8 cellular contexts compared by ENCODE assay signal in the genomic region with DNA sequence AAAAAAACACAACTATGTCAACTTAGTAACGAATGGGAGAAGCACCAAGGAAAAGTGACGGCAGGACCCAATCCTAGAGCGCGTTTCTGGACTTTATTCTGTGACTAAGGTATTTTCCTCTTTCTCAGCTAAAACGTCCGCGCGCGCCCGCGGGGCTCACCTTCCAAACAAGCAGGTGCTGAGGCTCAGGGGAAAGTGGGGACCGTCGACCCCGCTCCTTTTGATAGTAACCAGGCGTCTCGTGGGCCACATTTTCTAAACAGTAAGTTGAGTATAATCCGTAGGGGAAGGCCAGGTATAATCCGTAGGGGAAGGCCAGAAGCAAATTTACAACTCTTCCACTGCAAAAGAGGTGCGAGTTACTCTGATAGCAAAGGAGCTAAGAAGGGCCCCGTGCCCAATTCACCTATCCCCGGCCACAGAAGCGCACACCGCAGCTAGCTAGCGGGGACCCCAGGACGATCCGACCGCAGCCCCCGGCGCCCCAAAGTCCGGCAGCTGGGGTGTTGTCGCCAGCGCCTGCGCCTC. TPM values are rescaled to one million over a fixed set of nuclear protein-coding genes. Genes with fewer than 3 reads are reported as not detected.
A peak's percentile ranks its signal among the peaks of the same experiment; 100 is the strongest.
DNase-seq lines count a peak whose midpoint lies in the region; TF ChIP-seq lines count a peak whose summit lies in the region.

No MANE protein-coding gene starts in this region.

- no peaks in the 10 kb centered on the region for H3K9me3 ChIP-seq in mammary epithelial cell (replicated peaks; ENCODE audit: insufficient read depth, low read length)
- no peaks in the 10 kb centered on the region for H3K9me3 ChIP-seq in mesodermal cell (ENCODE audit: control insufficient read depth, low read length)

- H3K4me2 ChIP-seq in mammary epithelial cell (ENCODE audit: insufficient read depth, low read depth, low read length): peak overlapping the region; percentile 80

- peak overlapping the region; percentile 72 for H2AFZ ChIP-seq in mammary epithelial cell (ENCODE audit: low read depth, low read length)

- H3K4me1 ChIP-seq in mammary epithelial cell (ENCODE audit: insufficient read depth, low read length) (peaks cover 26% of the 10 kb centered on the region), mesodermal cell (ENCODE audit: control insufficient read depth, insufficient read depth, low read length, poor library complexity, severe bottlenecking) (peaks cover 3% of the 10 kb centered on the region)

- in situ Hi-C loops in mammary epithelial cell (cut with MboI; ENCODE audit: low sequenced_read_pairs in 2 of 2): loop anchor here in 1 of 2 donors (25.0 kb wide), 1 partner anchor 213 kb away; a partner anchor contains a TSS

- peak overlapping the region; percentile 54 to 87 (median 83) for H3K4me3 ChIP-seq in mammary epithelial cell (replicated peaks in 1 of 3; ENCODE audit: insufficient read depth in 1 of 3, low read depth in 2 of 3, low read length in 3 of 3)
- peak overlapping the region; percentile 84 for H3K4me3 ChIP-seq in mesodermal cell (ENCODE audit: extremely low read depth, insufficient read depth, low read length, poor library complexity, severe bottlenecking)

- H3K36me3 ChIP-seq in mammary epithelial cell (ENCODE audit: insufficient read depth, low read length): peaks cover 14% of the 10 kb centered on the region
- H3K36me3 ChIP-seq in mesodermal cell (ENCODE audit: control insufficient read depth, insufficient read depth, low read length): peaks cover 19% of the 10 kb centered on the region

- no peaks in the 10 kb centered on the region for H3K27me3 ChIP-seq in mammary epithelial cell (ENCODE audit: insufficient read depth, low read length)

- 2% methylated on average over 32 of the region's 33 CpGs for WGBS in mammary epithelial cell (ENCODE audit: low coverage, missing lambda C conversion rate)
- 0 to 1% methylated on average over 28 to 30 of the region's 33 CpGs for whole genome bisulfite sequencing in mesodermal cell (ENCODE audit: insufficient coverage in 2 of 2), 2 experiments

- H3K9ac ChIP-seq in mammary epithelial cell (ENCODE audit: insufficient read depth, low read length): peak overlapping the region; percentile 88

- H3K79me2 ChIP-seq in mammary epithelial cell (ENCODE audit: insufficient read depth, low read length): peaks cover 54% of the 10 kb centered on the region

- BruUV-seq in mammary epithelial cell (replicated peaks; lab: Mats Ljungman, UMichigan): no TSS peak

- H4K20me1 ChIP-seq in mammary epithelial cell (ENCODE audit: insufficient read depth, low read length): no peaks in the 10 kb centered on the region

- CTCF ChIA-PET in mammary epithelial cell (lab: Charles Lee; ENCODE audit: low non-redundant PET): no interaction called here

- DNase-seq in ELR (ENCODE audit: low read depth) (peak; percentile 36), NAMALWA (ENCODE audit: low spot score) (peak; percentile 37), mammary epithelial cell (peak; percentile 19), NCI-H2171 treated with DMSO at 0.1 percent for 48 hours (lab: John Stamatoyannopoulos, UW) (no peak), UCSD-AML1 (lab: John Stamatoyannopoulos, UW; ENCODE audit: unreplicated experiment) (no peak), AG08395 (ENCODE audit: low spot score) (no peak), DMS79 (lab: John Stamatoyannopoulos, UW) (no peak)

- peak overlapping the region; percentile 68 for H3K27ac ChIP-seq in mammary epithelial cell (ENCODE audit: insufficient read depth, low read depth, low read length)
- no peak overlapping the region for H3K27ac ChIP-seq in mesodermal cell (ENCODE audit: low read depth, low read length, severe bottlenecking)

- intact Hi-C loops in mammary epithelial cell (cut with micrococcal nuclease): loop anchor here (1.0 kb wide), 1 partner anchor 25 kb away; no protein-coding TSS in a partner anchor

- dilution Hi-C loops in mammary epithelial cell (cut with HindIII; ENCODE audit: low sequenced_read_pairs): no loop called here

- TF ChIP-seq CTCF in mammary epithelial cell (conservative IDR thresholded peaks at IDR 0.05 in 1 of 2, IDR thresholded peaks at IDR 0.05 in 1 of 2; ENCODE audit: extremely low read depth in 1 of 2, insufficient read depth in 1 of 2, low read depth in 1 of 2, low read length in 2 of 2): no peak

RNA-seq across cellular contexts. Expression of a gene that starts 0.7 kb away (rescaled TPM):
- 10 to 100 TPM in 1 of 2 donors, 1 to 10 TPM in 1; 1.3 to 88.5 TPM for total RNA-seq in mammary epithelial cell
- polyA plus RNA-seq in mammary epithelial cell: 20.8 TPM
- 70.7 TPM for polyA minus RNA-seq in mammary epithelial cell
- polyA plus RNA-seq in mesodermal cell (2013, experiment 1 of 2): 47.2 TPM
- polyA plus RNA-seq in mesodermal cell (2013, experiment 2 of 2): 50.2 TPM

Comparison
In these comparisons a context has a peak if more than half of its experiments do, and no peak if none do; other contexts are left out.
1. DNase-seq: peak in ELR (single experiment), NAMALWA (single experiment) and mammary epithelial cell (single experiment); none in NCI-H2171 treated with DMSO at 0.1 percent for 48 hours (single experiment), UCSD-AML1 (single experiment), AG08395 (single experiment) and DMS79 (single experiment).